1 cellular context compared by ENCODE assay signal in genomic region chr6:52499681-52500239, GRCh38.
TF ChIP-seq lines count a peak whose summit lies in the region.

No MANE protein-coding gene starts in this region.

TF ChIP-seq in GM12878, 131 proteins besides CTCF, POLR2A, EP300 and RAD21 (continued from another document):
- TF ChIP-seq MXI1 (IDR thresholded peaks at IDR 0.05; ENCODE audit: low read depth, low read length), result no peak
